ENCODE assay signal across 1 cellular context in the genomic region with DNA sequence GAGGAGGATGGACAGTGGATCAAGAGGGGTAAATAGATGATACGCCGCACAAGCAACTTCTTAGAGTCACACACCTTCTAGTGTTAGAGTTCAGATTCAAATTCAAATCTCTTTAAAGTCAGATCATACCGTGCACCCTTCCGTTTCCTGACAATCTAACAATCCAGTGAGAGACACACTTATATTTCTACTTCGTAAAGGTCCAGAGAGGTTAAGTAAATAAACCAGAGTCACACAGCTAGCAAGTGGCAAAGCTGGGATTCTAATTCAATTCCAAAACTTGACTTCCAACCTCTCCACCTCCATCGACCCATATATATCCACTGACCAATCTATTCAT.
TF ChIP-seq lines count a peak whose summit lies in the region.

No MANE protein-coding gene starts in this region.

TF ChIP-seq in endothelial cell of umbilical vein, 7 proteins besides CTCF, POLR2A, EP300 and RAD21:
- no peak for TF ChIP-seq GATA2 (IDR thresholded peaks at IDR 0.05; ENCODE audit: insufficient read depth, insufficient read length, low read depth, low read length)
- TF ChIP-seq MYC (IDR thresholded peaks at IDR 0.05; ENCODE audit: low read depth, low read length): no peak
- TF ChIP-seq EZH2 (IDR thresholded peaks at IDR 0.05; ENCODE audit: borderline replicate concordance, low read depth, low read length, severe bottlenecking): no peak
- TF ChIP-seq, protein P1, sequence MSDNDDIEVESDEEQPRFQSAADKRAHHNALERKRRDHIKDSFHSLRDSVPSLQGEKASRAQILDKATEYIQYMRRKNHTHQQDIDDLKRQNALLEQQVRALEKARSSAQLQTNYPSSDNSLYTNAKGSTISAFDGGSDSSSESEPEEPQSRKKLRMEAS (IDR thresholded peaks at IDR 0.05; ENCODE audit: insufficient read depth, insufficient read length): no peak
- TF ChIP-seq JUN (IDR thresholded peaks at IDR 0.05; ENCODE audit: borderline replicate concordance, insufficient read depth, insufficient read length, low read depth): no peak
- no peak for TF ChIP-seq FOS (IDR thresholded peaks at IDR 0.05; ENCODE audit: borderline replicate concordance, insufficient read depth, low read length)
- no peak for TF ChIP-seq POLR2AphosphoS5 (IDR thresholded peaks at IDR 0.05; ENCODE audit: insufficient read depth, low read depth, low read length)
